Comparison of ENCODE assay signal across 8 cellular contexts in genomic region chr1:166947398-166948043, GRCh38.
DNase-seq lines count a peak whose midpoint lies in the region; ATAC-seq and TF ChIP-seq lines count a peak whose summit lies in the region.

No MANE protein-coding gene starts in this region.

- peak; percentile 87 for ATAC-seq in SK-N-SH treated with all-trans-retinoic acid at 6 μM for 48 hours
- no peak for ATAC-seq in GM18498 (IDR thresholded peaks at IDR 0.05; ENCODE audit: unreplicated experiment)
- no peak for ATAC-seq in HG02884 (IDR thresholded peaks at IDR 0.05; ENCODE audit: unreplicated experiment)

- H3K4me3 ChIP-seq in AG10803 (ENCODE audit: low read length), result peak overlapping the region; percentile 34

- TF ChIP-seq CTCF in AG10803 (conservative IDR thresholded peaks at IDR 0.05; ENCODE audit: low read length) (no peak), GM20000 (IDR thresholded peaks at IDR 0.05; ENCODE audit: extremely low read depth, missing control alignments) (no peak)

- DNase-seq in AG10803 (ENCODE audit: low read depth) (peak; percentile 65), GM20000 (ENCODE audit: low spot score) (peak; percentile 20), glomerular visceral epithelial cell (ENCODE audit: extremely low spot score) (peak; percentile 86), non-pigmented ciliary epithelial cell (ENCODE audit: low read depth) (peak; percentile 24), HPDE6-E6E7 (ENCODE audit: extremely low spot score) (no peak)

TF ChIP-seq in SK-N-SH treated with all-trans-retinoic acid at 6 μM for 48 hours, 23 proteins besides CTCF, POLR2A, EP300 and RAD21:
- TF ChIP-seq ZC3H10 (CRISPR knock-in tag; IDR thresholded peaks at IDR 0.05), result no peak
- TF ChIP-seq ARNTL (CRISPR knock-in tag; IDR thresholded peaks at IDR 0.05; ENCODE audit: borderline replicate concordance, low read depth), result no peak
- TF ChIP-seq TOX (CRISPR knock-in tag; IDR thresholded peaks at IDR 0.05; ENCODE audit: borderline replicate concordance), result no peak
- no peak for TF ChIP-seq OSR1 (CRISPR knock-in tag; IDR thresholded peaks at IDR 0.05)
- TF ChIP-seq ESRRG (CRISPR knock-in tag; IDR thresholded peaks at IDR 0.05), result no peak
- TF ChIP-seq CSDC2 (CRISPR knock-in tag; IDR thresholded peaks at IDR 0.05), result no peak
- TF ChIP-seq ZNF565 (CRISPR knock-in tag; conservative IDR thresholded peaks at IDR 0.05; ENCODE audit: low read depth), result no peak
- TF ChIP-seq TCF4 (CRISPR knock-in tag; IDR thresholded peaks at IDR 0.05; ENCODE audit: borderline replicate concordance), result no peak
- no peak for TF ChIP-seq PPARA (CRISPR knock-in tag; IDR thresholded peaks at IDR 0.05; ENCODE audit: borderline replicate concordance)
- no peak for TF ChIP-seq ZFP3 (CRISPR knock-in tag; IDR thresholded peaks at IDR 0.05)
- TF ChIP-seq SNAI2 (CRISPR knock-in tag; IDR thresholded peaks at IDR 0.05), result no peak
